In the genomic region with DNA sequence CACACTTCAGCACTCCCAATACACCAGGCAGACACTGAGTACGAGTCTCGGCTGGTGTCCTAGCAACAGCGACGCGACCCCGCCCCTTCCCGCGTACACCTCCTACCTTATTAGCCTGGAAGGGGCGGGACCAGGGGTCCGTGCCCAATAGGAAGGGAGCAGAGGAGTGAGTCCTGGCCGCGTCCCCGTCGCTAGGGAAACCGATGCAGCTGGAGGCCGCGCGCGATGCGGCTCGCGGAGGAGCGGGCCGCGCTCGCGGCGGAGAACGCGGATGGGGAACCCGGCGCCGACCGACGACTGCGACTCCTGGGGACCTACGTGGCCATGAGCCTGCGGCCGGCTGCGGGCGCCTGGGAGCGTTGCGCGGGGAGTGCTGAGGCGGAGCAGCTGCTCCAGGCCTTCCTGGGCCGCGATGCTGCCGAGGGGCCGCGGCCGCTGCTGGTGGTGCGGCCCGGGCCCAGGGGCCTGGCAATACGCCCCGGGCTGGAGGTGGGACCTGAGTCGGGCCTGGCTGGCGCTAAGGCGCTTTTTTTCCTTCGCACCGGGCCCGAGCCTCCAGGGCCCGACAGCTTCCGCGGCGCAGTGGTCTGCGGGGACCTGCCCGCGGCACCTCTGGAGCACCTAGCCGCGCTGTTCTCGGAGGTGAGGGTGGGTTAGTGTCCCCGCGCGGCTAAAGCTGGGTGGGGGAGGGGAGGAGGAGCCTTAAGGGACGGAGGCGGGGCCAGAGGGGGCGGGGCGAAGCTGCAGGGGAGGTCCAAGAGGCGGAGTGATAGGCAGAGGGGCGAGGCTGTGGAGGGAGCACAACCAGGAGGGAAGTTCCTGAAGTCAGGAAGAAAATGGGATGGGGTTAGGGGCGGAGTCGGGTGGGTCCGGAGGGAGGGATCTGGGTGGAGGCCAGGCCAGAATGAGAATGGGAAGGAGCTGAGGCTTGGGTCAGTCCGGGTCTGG, we compare ENCODE assay signal across 1 cellular context.
A peak's percentile ranks its signal among the peaks of the same experiment; 100 is the strongest.
TF ChIP-seq lines count a peak whose summit lies in the region.

A gene with protein sequence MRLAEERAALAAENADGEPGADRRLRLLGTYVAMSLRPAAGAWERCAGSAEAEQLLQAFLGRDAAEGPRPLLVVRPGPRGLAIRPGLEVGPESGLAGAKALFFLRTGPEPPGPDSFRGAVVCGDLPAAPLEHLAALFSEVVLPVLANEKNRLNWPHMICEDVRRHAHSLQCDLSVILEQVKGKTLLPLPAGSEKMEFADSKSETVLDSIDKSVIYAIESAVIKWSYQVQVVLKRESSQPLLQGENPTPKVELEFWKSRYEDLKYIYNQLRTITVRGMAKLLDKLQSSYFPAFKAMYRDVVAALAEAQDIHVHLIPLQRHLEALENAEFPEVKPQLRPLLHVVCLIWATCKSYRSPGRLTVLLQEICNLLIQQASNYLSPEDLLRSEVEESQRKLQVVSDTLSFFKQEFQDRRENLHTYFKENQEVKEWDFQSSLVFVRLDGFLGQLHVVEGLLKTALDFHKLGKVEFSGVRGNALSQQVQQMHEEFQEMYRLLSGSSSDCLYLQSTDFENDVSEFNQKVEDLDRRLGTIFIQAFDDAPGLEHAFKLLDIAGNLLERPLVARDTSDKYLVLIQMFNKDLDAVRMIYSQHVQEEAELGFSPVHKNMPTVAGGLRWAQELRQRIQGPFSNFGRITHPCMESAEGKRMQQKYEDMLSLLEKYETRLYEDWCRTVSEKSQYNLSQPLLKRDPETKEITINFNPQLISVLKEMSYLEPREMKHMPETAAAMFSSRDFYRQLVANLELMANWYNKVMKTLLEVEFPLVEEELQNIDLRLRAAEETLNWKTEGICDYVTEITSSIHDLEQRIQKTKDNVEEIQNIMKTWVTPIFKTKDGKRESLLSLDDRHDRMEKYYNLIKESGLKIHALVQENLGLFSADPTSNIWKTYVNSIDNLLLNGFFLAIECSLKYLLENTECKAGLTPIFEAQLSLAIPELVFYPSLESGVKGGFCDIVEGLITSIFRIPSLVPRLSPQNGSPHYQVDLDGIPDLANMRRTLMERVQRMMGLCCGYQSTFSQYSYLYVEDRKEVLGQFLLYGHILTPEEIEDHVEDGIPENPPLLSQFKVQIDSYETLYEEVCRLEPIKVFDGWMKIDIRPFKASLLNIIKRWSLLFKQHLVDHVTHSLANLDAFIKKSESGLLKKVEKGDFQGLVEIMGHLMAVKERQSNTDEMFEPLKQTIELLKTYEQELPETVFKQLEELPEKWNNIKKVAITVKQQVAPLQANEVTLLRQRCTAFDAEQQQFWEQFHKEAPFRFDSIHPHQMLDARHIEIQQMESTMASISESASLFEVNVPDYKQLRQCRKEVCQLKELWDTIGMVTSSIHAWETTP (N-terminal part only) (plus strand): TSS at position 197 of the 948 bp plus-strand sequence. CDS start 29 bp downstream, at position 226.

TF ChIP-seq in neural cell, 6 proteins besides CTCF, POLR2A, EP300 and RAD21 (continued from another document):
- peak; percentile 51 for TF ChIP-seq SMC3 (conservative IDR thresholded peaks at IDR 0.05; ENCODE audit: poor library complexity)
